8 cellular contexts compared by ENCODE assay signal in genomic region chr6:135054238-135054574, GRCh38. TPM values are rescaled to one million over a fixed set of nuclear protein-coding genes. Genes with fewer than 3 reads are reported as not detected.
DNase-seq lines count a peak whose midpoint lies in the region; FAIRE-seq and TF ChIP-seq lines count a peak whose summit lies in the region.

No MANE protein-coding gene starts in this region.

- H3K27ac ChIP-seq in H9 (ENCODE audit: insufficient read length, low read depth, low read length) (no peak overlapping the region), PC-9 (peak overlapping the region; percentile 69)

- H3K4me3 ChIP-seq in PC-9 (peak overlapping the region; percentile 84), endocrine pancreas (ENCODE audit: control insufficient read depth, insufficient read depth, low read length) (peak overlapping the region; percentile 100)

- no peaks in the 10 kb centered on the region for H3F3A ChIP-seq in PC-9 (ENCODE audit: insufficient read depth, low read depth)

- peak overlapping the region; percentile 35 for H3K18ac ChIP-seq in H9 (ENCODE audit: insufficient read length, low read depth, low read length)

- intact Hi-C loops in PC-9 (cut with micrococcal nuclease; ENCODE audit: unreplicated experiment) = no loop called here

- no peak overlapping the region for H3K23ac ChIP-seq in H9 (ENCODE audit: insufficient read length, low read depth, low read length)

- H3K4me1 ChIP-seq in H9 (ENCODE audit: insufficient read depth, low read length) = no peaks in the 10 kb centered on the region
- peaks cover 22% of the 10 kb centered on the region for H3K4me1 ChIP-seq in PC-9 (replicated peaks; ENCODE audit: insufficient read depth)
- peaks cover 15% of the 10 kb centered on the region for H3K4me1 ChIP-seq in endocrine pancreas (ENCODE audit: control insufficient read depth, insufficient read depth, low read length)

- H3K36me3 Mint-ChIP-seq in H9 (ENCODE audit: insufficient read depth in 1 of 3, low read depth in 3 of 3) (peaks cover under 1 to 5% (median 3%) of the 10 kb centered on the region in 3 experiments; a peak in 4 of 7 replicates), nephron progenitor cell (ENCODE audit: low read depth) (peaks cover 16% of the 10 kb centered on the region)

- H3K79me2 ChIP-seq in H9 (ENCODE audit: insufficient read depth, low read length) (peaks cover 23% of the 10 kb centered on the region; the same call in 1 of the 2 replicates), PC-9 (ENCODE audit: low read depth) (peaks cover 52% of the 10 kb centered on the region)

- DNase-seq in DMS79 (lab: John Stamatoyannopoulos, UW) (peak; percentile 34), H9 (no peak), PC-9 (no peak), nephron progenitor cell (no peak), D721Med (ENCODE audit: insufficient read length, low spot score) (no peak), D341Med (ENCODE audit: low spot score) (no peak)
- no peak for DNase-seq in activated effector memory CD4-positive, alpha-beta T cell treated with anti-CD3 and anti-CD28 coated beads, Interleukin-2, amount 50 U/mL, for 16 hours

- H3K36me3 ChIP-seq in PC-9 (ENCODE audit: low read depth) = peaks cover 7% of the 10 kb centered on the region; the same call in 1 of the 2 replicates
- H3K36me3 ChIP-seq in endocrine pancreas (ENCODE audit: control insufficient read depth, insufficient read depth, low read length) = no peaks in the 10 kb centered on the region

- no peak for TF ChIP-seq CTCF in H9 (conservative IDR thresholded peaks at IDR 0.05)
- no peak for TF ChIP-seq CTCF in PC-9 (conservative IDR thresholded peaks at IDR 0.05)
- TF ChIP-seq CTCF in nephron progenitor cell (IDR thresholded peaks at IDR 0.05) = no peak
- no peak for TF ChIP-seq CTCF in D721Med (IDR thresholded peaks at IDR 0.05; ENCODE audit: insufficient read depth, missing control alignments)

- H4K91ac ChIP-seq in H9 (ENCODE audit: insufficient read length, low read depth, low read length) = no peak overlapping the region

- no CpG with 5 or more reads among the region's 9 CpGs for WGBS in H9 (ENCODE audit: extremely low coverage, insufficient read length, low lambda C conversion rate)

- H3K23me2 ChIP-seq in H9 (ENCODE audit: insufficient read length, low read depth, low read length, poor library complexity, severe bottlenecking) = no peaks in the 10 kb centered on the region

- no peak overlapping the region for H3T11ph ChIP-seq in H9 (ENCODE audit: low read length)

- H3K27me3 Mint-ChIP-seq in H9 (ENCODE audit: low read depth) (no peaks in the 10 kb centered on the region; the same call in 1 of the 2 replicates), nephron progenitor cell (ENCODE audit: low read depth, poor library complexity) (no peaks in the 10 kb centered on the region)

- BruUV-seq in PC-9 (replicated peaks; lab: Mats Ljungman, UMichigan) = TSS peak; percentile 45

- H3K9me2 ChIP-seq in PC-9 (ENCODE audit: insufficient read depth) = no peaks in the 10 kb centered on the region

- no peak overlapping the region for H2BK5ac ChIP-seq in H9 (ENCODE audit: insufficient read length, low read length)

- H3K4me1 Mint-ChIP-seq in H9 = peaks cover 13 to 16% of the 10 kb centered on the region in 2 experiments
- H3K4me1 Mint-ChIP-seq in nephron progenitor cell = peaks cover 26% of the 10 kb centered on the region

- no peak for FAIRE-seq in D721Med (lab: Jason Lieb, UNC)

- H3K9ac ChIP-seq in H9 (ENCODE audit: extremely low read depth, insufficient read length, low read length) (peak overlapping the region; percentile 86), endocrine pancreas (ENCODE audit: control insufficient read depth, insufficient read depth, low read length) (peak overlapping the region; percentile 94)

- no peak overlapping the region for H2BK120ac ChIP-seq in H9 (ENCODE audit: low read depth, low read length, poor library complexity, severe bottlenecking)

- H2BK15ac ChIP-seq in H9 (ENCODE audit: low read depth, low read length) = no peak overlapping the region

- H2BK12ac ChIP-seq in H9 (ENCODE audit: insufficient read length, low read depth, low read length) = no peak overlapping the region

- H3K79me1 ChIP-seq in H9 (ENCODE audit: insufficient read depth, low read depth, low read length, poor library complexity, severe bottlenecking) = no peaks in the 10 kb centered on the region

- POLR2A ChIA-PET in PC-9 (lab: Charles Lee; ENCODE audit: unreplicated experiment) = interaction anchor here (0.5 to 0.7 kb wide), 3 partner anchors 54 to 1196 kb away, joined by 3 to 4 read pairs (median 4); partner anchors contain the start of gene MTFR2

- H2AK5ac ChIP-seq in H9 (ENCODE audit: insufficient read length, low read length) = no peak overlapping the region

- H3K56ac ChIP-seq in H9 (ENCODE audit: insufficient read length, low read depth, low read length) = no peak overlapping the region

- H3K4me3 Mint-ChIP-seq in H9 = peak overlapping the region; percentile 95 to 100
- H3K4me3 Mint-ChIP-seq in nephron progenitor cell = peak overlapping the region; percentile 96

- H3K27ac Mint-ChIP-seq in H9 = peak overlapping the region; percentile 93 to 100 (median 100)
- H3K27ac Mint-ChIP-seq in nephron progenitor cell = peak overlapping the region; percentile 99

- no peak overlapping the region for H2BK20ac ChIP-seq in H9 (ENCODE audit: low read depth, low read length, poor library complexity, severe bottlenecking)

- H3K9me3 Mint-ChIP-seq in H9 (no peaks in the 10 kb centered on the region), nephron progenitor cell (no peaks in the 10 kb centered on the region)

- H3K14ac ChIP-seq in H9 (ENCODE audit: insufficient read depth, low read length) = peak overlapping the region; percentile 74; the same call in 1 of the 2 replicates

- H3K9me3 ChIP-seq in H9 (ENCODE audit: control insufficient read depth, low read depth, low read length) (no peaks in the 10 kb centered on the region), PC-9 (ENCODE audit: insufficient read depth, low read depth) (no peaks in the 10 kb centered on the region), endocrine pancreas (ENCODE audit: control insufficient read depth, low read length) (no peaks in the 10 kb centered on the region)

- H4K20me1 ChIP-seq in H9 (ENCODE audit: control insufficient read depth, insufficient read depth, insufficient read length) (no peaks in the 10 kb centered on the region), PC-9 (ENCODE audit: insufficient read depth) (peaks cover 7% of the 10 kb centered on the region)

- CTCF ChIA-PET in PC-9 (lab: Charles Lee) = no interaction called here

- no peak overlapping the region for H3K4ac ChIP-seq in H9 (ENCODE audit: low read depth, low read length)

- H4K5ac ChIP-seq in H9 (ENCODE audit: insufficient read length, low read depth, low read length) = peak overlapping the region; percentile 4

- no peaks in the 10 kb centered on the region for H3K27me3 ChIP-seq in H9 (ENCODE audit: insufficient read depth, low read length)
- no peaks in the 10 kb centered on the region for H3K27me3 ChIP-seq in PC-9 (ENCODE audit: insufficient read depth, low read depth)
- H3K27me3 ChIP-seq in endocrine pancreas (ENCODE audit: control insufficient read depth, insufficient read depth, low read length) = no peaks in the 10 kb centered on the region

- no peak overlapping the region for H4K8ac ChIP-seq in H9 (replicated peaks; ENCODE audit: insufficient read length, low read depth, low read length)

- no peak overlapping the region for H2AFZ ChIP-seq in H9 (ENCODE audit: low read length)
- peak overlapping the region; percentile 97 for H2AFZ ChIP-seq in PC-9

- peak overlapping the region; percentile 82 for H3K4me2 ChIP-seq in H9 (ENCODE audit: insufficient read depth, insufficient read length, low read length)
- H3K4me2 ChIP-seq in PC-9 = peak overlapping the region; percentile 86

RNA-seq across cellular contexts. Expression of gene HBS1L, which starts 0.4 kb away (rescaled TPM):
- total RNA-seq in H9 (2021) (104 and 110 TPM in 2 replicates), PC-9 (2021) (70.5 and 84.4 TPM in 2 replicates)
